In the genomic region with DNA sequence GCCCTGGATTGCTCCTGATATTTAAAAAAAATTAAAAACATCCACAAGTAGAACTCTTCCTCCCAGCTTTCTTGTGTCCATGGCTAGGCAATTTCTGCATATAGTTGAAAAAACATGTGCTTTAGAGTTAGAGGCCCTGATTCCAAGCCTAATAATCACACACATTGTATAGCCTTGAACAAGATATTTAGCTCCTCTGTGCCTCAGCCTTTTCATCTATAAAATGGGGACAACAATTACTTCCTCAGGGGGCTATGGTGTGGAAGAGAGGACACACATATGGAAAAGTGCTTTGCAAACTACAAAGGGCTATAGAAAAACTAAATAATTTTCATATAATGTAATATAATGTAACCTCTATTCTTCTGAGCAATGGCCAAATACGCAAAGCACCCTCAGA, we compare ENCODE assay signal across 6 cellular contexts.
"Had no signal": no experiment of that assay in that cellular context is flagged by ENCODE, and none has a peak within 500 bp of the region (broad histone marks: within the 10 kb centered on the region; RNA-seq: fewer than 3 reads in every experiment).

No MANE protein-coding gene starts in this region.

- H3K27ac ChIP-seq: HL-60, KMS-11 had no signal

- FAIRE-seq: HTR-8/SVneo had no signal

- H3K4me2 ChIP-seq: KMS-11 had no signal

- DNase-seq: IMR-90, KBM-7, KG1 had no signal

- H3K9ac ChIP-seq: KMS-11 had no signal
